Comparison of ENCODE assay signal across 9 cellular contexts in the genomic region with DNA sequence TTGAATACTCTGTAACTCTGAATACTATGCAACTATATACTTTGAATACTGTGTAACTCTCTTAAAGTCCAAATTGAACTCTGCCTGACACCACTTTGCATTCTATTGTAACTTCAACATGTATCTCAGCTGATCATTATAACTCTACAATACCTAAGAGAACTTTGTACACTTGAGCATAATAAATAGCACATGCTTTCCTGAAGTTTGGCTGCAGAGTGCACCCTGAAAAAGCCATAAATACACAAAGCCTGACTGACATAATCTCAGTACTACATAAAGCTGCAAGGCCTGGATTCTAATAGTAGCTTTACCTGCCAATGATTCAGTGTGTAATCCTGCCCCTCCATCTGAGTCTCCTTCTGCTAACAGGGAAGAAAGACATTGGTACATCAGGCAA.
"Had no signal": no experiment of that assay in that cellular context is flagged by ENCODE, and none has a peak within 500 bp of the region (broad histone marks: within the 10 kb centered on the region; RNA-seq: fewer than 3 reads in every experiment).

No MANE protein-coding gene starts in this region.

- H3K4me3 ChIP-seq: GM23248, K562 had no signal

- FAIRE-seq: H1, H54, K562 had no signal

- ATAC-seq: HCT116, K562 had no signal

- H3K27ac ChIP-seq: GM23248 had no signal

- DNase-seq: GM23248, H9, HFFc6, IMR-90, KG1 had no signal
